ENCODE assay signal across 1 cellular context in genomic region chr3:119469378-119470189, GRCh38.
TF ChIP-seq lines count a peak whose summit lies in the region.

No MANE protein-coding gene starts in this region.

TF ChIP-seq in GM12878, 131 proteins besides CTCF, POLR2A, EP300 and RAD21 (continues in another document):
- no peak for TF ChIP-seq FOXK2 (IDR thresholded peaks at IDR 0.05)
- TF ChIP-seq RCOR1 (conservative IDR thresholded peaks at IDR 0.05; ENCODE audit: low read depth, low read length), result no peak
- no peak for TF ChIP-seq ZSCAN29 (IDR thresholded peaks at IDR 0.05)
- no peak for TF ChIP-seq SPI1 (IDR thresholded peaks at IDR 0.05; ENCODE audit: borderline replicate concordance, insufficient read depth, low read depth, low read length)
- no peak for TF ChIP-seq JUNB (IDR thresholded peaks at IDR 0.05)
- peak; percentile 32; the same call in 1 of the 2 replicates for TF ChIP-seq FOXM1 (IDR thresholded peaks at IDR 0.05; ENCODE audit: low read depth, low read length)
- TF ChIP-seq EGR1 (IDR thresholded peaks at IDR 0.05; ENCODE audit: borderline replicate concordance in 1 of 2, low read depth in 2 of 2, low read length in 2 of 2), result 0 out of 3 replicates have a peak, but pooled peaks of 1 of the 2 experiments have one; percentile 2
- TF ChIP-seq, protein P1, sequence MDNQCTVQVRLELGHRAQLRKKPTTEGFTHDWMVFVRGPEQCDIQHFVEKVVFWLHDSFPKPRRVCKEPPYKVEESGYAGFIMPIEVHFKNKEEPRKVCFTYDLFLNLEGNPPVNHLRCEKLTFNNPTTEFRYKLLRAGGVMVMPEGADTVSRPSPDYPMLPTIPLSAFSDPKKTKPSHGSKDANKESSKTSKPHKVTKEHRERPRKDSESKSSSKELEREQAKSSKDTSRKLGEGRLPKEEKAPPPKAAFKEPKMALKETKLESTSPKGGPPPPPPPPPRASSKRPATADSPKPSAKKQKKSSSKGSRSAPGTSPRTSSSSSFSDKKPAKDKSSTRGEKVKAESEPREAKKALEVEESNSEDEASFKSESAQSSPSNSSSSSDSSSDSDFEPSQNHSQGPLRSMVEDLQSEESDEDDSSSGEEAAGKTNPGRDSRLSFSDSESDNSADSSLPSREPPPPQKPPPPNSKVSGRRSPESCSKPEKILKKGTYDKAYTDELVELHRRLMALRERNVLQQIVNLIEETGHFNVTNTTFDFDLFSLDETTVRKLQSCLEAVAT (IDR thresholded peaks at IDR 0.05), result no peak
- no peak for TF ChIP-seq ATF7 (IDR thresholded peaks at IDR 0.05; ENCODE audit: low read depth)
- peak; percentile 71 for TF ChIP-seq ATF2 (IDR thresholded peaks at IDR 0.05; ENCODE audit: low read length)
- TF ChIP-seq CREM (IDR thresholded peaks at IDR 0.05; ENCODE audit: low read depth), result 0 out of 2 replicates have a peak, but pooled peaks have one; percentile 13
- no peak for TF ChIP-seq SUZ12 (IDR thresholded peaks at IDR 0.05; ENCODE audit: unreplicated experiment)
- TF ChIP-seq PRDM15 (CRISPR knock-in tag; IDR thresholded peaks at IDR 0.05), result no peak
- no peak for TF ChIP-seq ZNF592 (IDR thresholded peaks at IDR 0.05)
- TF ChIP-seq GATAD2B (conservative IDR thresholded peaks at IDR 0.05; ENCODE audit: low read depth), result no peak
- TF ChIP-seq MAX (IDR thresholded peaks at IDR 0.05; ENCODE audit: low read depth, low read length), result no peak
- no peak for TF ChIP-seq IRF3 (IDR thresholded peaks at IDR 0.05)
- TF ChIP-seq PAX8 (IDR thresholded peaks at IDR 0.05), result peak; percentile 73; the same call in 1 of the 2 replicates
- TF ChIP-seq, protein P2, sequence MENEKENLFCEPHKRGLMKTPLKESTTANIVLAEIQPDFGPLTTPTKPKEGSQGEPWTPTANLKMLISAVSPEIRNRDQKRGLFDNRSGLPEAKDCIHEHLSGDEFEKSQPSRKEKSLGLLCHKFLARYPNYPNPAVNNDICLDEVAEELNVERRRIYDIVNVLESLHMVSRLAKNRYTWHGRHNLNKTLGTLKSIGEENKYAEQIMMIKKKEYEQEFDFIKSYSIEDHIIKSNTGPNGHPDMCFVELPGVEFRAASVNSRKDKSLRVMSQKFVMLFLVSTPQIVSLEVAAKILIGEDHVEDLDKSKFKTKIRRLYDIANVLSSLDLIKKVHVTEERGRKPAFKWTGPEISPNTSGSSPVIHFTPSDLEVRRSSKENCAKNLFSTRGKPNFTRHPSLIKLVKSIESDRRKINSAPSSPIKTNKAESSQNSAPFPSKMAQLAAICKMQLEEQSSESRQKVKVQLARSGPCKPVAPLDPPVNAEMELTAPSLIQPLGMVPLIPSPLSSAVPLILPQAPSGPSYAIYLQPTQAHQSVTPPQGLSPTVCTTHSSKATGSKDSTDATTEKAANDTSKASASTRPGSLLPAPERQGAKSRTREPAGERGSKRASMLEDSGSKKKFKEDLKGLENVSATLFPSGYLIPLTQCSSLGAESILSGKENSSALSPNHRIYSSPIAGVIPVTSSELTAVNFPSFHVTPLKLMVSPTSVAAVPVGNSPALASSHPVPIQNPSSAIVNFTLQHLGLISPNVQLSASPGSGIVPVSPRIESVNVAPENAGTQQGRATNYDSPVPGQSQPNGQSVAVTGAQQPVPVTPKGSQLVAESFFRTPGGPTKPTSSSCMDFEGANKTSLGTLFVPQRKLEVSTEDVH (IDR thresholded peaks at IDR 0.05; ENCODE audit: low read depth, partially characterized antibody), result no peak
- no peak for TF ChIP-seq EZH2 (IDR thresholded peaks at IDR 0.05; ENCODE audit: borderline replicate concordance, control insufficient read depth, low read depth, low read length)
- TF ChIP-seq, protein P3, sequence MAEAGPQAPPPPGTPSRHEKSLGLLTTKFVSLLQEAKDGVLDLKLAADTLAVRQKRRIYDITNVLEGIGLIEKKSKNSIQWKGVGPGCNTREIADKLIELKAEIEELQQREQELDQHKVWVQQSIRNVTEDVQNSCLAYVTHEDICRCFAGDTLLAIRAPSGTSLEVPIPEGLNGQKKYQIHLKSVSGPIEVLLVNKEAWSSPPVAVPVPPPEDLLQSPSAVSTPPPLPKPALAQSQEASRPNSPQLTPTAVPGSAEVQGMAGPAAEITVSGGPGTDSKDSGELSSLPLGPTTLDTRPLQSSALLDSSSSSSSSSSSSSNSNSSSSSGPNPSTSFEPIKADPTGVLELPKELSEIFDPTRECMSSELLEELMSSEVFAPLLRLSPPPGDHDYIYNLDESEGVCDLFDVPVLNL (IDR thresholded peaks at IDR 0.05; ENCODE audit: low read depth, low read length), result no peak
- TF ChIP-seq LARP7 (IDR thresholded peaks at IDR 0.05), result no peak
- no peak for TF ChIP-seq KDM1A (IDR thresholded peaks at IDR 0.05; ENCODE audit: borderline replicate concordance)
- TF ChIP-seq, protein P4, sequence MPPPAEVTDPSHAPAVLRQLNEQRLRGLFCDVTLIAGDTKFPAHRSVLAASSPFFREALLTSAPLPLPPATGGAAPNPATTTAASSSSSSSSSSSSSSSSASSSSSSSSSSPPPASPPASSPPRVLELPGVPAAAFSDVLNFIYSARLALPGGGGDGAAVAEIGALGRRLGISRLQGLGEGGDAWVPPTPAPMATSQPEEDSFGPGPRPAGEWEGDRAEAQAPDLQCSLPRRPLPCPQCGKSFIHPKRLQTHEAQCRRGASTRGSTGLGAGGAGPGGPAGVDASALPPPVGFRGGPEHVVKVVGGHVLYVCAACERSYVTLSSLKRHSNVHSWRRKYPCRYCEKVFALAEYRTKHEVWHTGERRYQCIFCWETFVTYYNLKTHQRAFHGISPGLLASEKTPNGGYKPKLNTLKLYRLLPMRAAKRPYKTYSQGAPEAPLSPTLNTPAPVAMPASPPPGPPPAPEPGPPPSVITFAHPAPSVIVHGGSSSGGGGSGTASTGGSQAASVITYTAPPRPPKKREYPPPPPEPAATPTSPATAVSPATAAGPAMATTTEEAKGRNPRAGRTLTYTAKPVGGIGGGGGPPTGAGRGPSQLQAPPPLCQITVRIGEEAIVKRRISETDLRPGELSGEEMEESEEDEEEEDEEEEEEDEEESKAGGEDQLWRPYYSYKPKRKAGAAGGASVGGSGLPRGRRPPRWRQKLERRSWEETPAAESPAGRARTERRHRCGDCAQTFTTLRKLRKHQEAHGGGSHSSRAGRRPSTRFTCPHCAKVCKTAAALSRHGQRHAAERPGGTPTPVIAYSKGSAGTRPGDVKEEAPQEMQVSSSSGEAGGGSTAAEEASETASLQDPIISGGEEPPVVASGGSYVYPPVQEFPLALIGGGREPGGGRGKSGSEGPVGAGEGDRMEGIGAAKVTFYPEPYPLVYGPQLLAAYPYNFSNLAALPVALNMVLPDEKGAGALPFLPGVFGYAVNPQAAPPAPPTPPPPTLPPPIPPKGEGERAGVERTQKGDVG (CRISPR knock-in tag; IDR thresholded peaks at IDR 0.05), result no peak
- no peak for TF ChIP-seq CREB1 (IDR thresholded peaks at IDR 0.05; ENCODE audit: low read depth)
- TF ChIP-seq ZNF622 (IDR thresholded peaks at IDR 0.05), result no peak
- TF ChIP-seq ELK1 (IDR thresholded peaks at IDR 0.05; ENCODE audit: low read depth, low read length), result no peak; the same call in 1 of the 2 replicates
- no peak for TF ChIP-seq RELA (IDR thresholded peaks at IDR 0.05; ENCODE audit: borderline replicate concordance, partially characterized antibody)
- no peak for TF ChIP-seq SP1 (IDR thresholded peaks at IDR 0.05; ENCODE audit: low read depth, low read length)
- TF ChIP-seq STAT1 (conservative IDR thresholded peaks at IDR 0.05), result no peak
- no peak for TF ChIP-seq PAX5 (IDR thresholded peaks at IDR 0.05; ENCODE audit: borderline replicate concordance, low read depth, low read length)
- TF ChIP-seq TAF1 (IDR thresholded peaks at IDR 0.05; ENCODE audit: borderline replicate concordance, low read depth, low read length), result no peak
- TF ChIP-seq POLR2AphosphoS5 (IDR thresholded peaks at IDR 0.05; ENCODE audit: low read length), result no peak
- TF ChIP-seq RUNX3 (IDR thresholded peaks at IDR 0.05; ENCODE audit: low read length), result peak; percentile 21; the same call in 1 of the 2 replicates
- TF ChIP-seq RAD51 (IDR thresholded peaks at IDR 0.05), result no peak
- 0 out of 2 replicates have a peak, but pooled peaks have one; percentile 20 for TF ChIP-seq MTA2 (IDR thresholded peaks at IDR 0.05; ENCODE audit: low read depth)
- TF ChIP-seq MXI1 (IDR thresholded peaks at IDR 0.05; ENCODE audit: low read depth, low read length), result no peak
